ENCODE assay signal across 8 cellular contexts in the genomic region with DNA sequence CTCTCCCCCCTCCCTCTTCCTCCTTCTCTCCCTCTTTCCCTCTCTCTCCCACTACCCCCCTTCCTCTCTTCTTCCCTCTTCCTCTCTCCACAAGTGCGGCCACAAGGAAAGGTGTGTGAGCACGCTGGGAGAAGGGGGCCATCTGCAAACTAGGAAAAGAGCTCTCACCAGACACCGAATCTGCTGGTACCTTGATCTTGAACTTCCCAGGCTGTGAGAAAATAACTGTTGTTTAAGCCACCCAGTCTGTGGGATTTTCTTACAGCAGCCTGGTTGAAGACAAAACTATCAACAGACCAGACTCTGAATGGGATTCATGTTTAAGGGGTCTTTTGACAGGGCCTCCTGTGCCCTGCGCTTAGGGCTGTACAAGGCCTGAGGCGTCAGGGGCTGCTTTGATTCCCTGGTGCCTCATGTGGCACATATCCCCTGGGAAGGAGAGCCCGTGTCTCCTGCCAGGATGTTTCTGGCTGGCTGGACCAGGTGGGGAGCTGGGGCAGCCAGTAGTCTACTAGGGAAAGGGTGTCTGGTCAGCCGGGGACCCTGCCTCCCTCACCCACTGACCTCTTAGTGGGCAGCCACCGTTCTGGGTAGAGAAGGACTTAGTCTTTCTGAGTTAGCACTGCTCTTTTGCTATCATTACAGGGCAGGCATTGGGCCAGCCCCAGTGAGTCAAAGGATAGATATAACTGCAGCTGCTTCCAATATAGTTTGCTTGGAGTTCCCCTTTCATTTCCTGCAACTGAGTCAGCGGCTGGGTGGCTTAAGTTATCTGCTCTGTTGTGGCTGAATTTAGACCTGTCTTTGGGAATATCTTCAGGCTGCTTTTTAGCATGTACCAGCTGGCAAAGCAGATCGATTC. TPM values are rescaled to one million over a fixed set of nuclear protein-coding genes. Genes with fewer than 3 reads are reported as not detected.
DNase-seq lines count a peak whose midpoint lies in the region; ATAC-seq and TF ChIP-seq lines count a peak whose summit lies in the region.

No MANE protein-coding gene starts in this region.

- H3K4me1 ChIP-seq in Peyer's patch (peaks cover 0 to 36% (median 8%) of the 10 kb centered on the region in 4 donors), aorta (ENCODE audit: control insufficient read depth in 1 of 2, insufficient read depth in 2 of 2, low read length in 2 of 2) (peaks cover 6 to 15% of the 10 kb centered on the region in 2 donors)

- peaks cover 47 to 56% (median 56%) of the 10 kb centered on the region in 3 donors for H3K4me1 Mint-ChIP-seq in naive B cell

- CTCF ChIA-PET in HEK293T (lab: Yijun Ruan, JAX): no interaction called here

- H3K36me3 ChIP-seq in Peyer's patch: no peaks in the 10 kb centered on the region
- no peaks in the 10 kb centered on the region for H3K36me3 ChIP-seq in aorta (ENCODE audit: control insufficient read depth in 1 of 2, insufficient read depth in 2 of 2, low read length in 1 of 2)

- intact Hi-C loops in dorsolateral prefrontal cortex (cut with DNase I): no loop called here
- intact Hi-C loops in aorta (cut with DNase I): no loop called here

- peaks cover 0 to 4% (median 0%) of the 10 kb centered on the region in 7 donors for H3K9me3 Mint-ChIP-seq in naive B cell

- H3K27me3 ChIP-seq in Peyer's patch: no peaks in the 10 kb centered on the region
- H3K27me3 ChIP-seq in dorsolateral prefrontal cortex: no peaks in the 10 kb centered on the region
- H3K27me3 ChIP-seq in aorta (ENCODE audit: control insufficient read depth in 1 of 2, insufficient read depth in 2 of 2, low read length in 1 of 2): no peaks in the 10 kb centered on the region

- ATAC-seq in GM21786 (IDR thresholded peaks at IDR 0.05; ENCODE audit: unreplicated experiment) (peak; percentile 76), naive B cell (ENCODE audit: low read depth in 2 of 2) (peak; percentile 23 to 37), aorta (ENCODE audit: low FRiP score) (peak; percentile 79)

- no peaks in the 10 kb centered on the region for H3K27me3 Mint-ChIP-seq in naive B cell

- H3K27ac Mint-ChIP-seq in naive B cell: peak overlapping the region in 3 of 6 donors; percentile 9 to 66 (median 52)

- H3K9me3 ChIP-seq in Peyer's patch (no peaks in the 10 kb centered on the region), aorta (ENCODE audit: control insufficient read depth, low read length) (no peaks in the 10 kb centered on the region)

- POLR2A ChIA-PET in HEK293T (lab: Yijun Ruan, JAX): interaction anchor here (0.7 to 1.7 kb wide), 3 partner anchors 16 to 394 kb away, joined by 3 to 4 read pairs (median 3); partner anchors contain the start of genes C11orf54, MED17 and TAF1D

- H3K4me3 ChIP-seq in Peyer's patch (no peak overlapping the region), dorsolateral prefrontal cortex (peak overlapping the region in 2 of 59 donors; percentile 8 to 13), aorta (ENCODE audit: low read length in 2 of 2) (no peak overlapping the region)

- 22 to 23% methylated on average over 10 of the region's 10 CpGs for WGBS in aorta, 2 donors

- H3K27ac ChIP-seq in Peyer's patch: peak overlapping the region; percentile 35 to 73 (median 49)
- peak overlapping the region in 42 of 59 donors; percentile 10 to 81 (median 49) for H3K27ac ChIP-seq in dorsolateral prefrontal cortex
- H3K27ac ChIP-seq in aorta (ENCODE audit: low read depth in 1 of 2, low read length in 2 of 2): peak overlapping the region; percentile 64 to 95

- TF ChIP-seq CTCF in Peyer's patch (IDR thresholded peaks at IDR 0.05) (no peak), dorsolateral prefrontal cortex (IDR thresholded peaks at IDR 0.05 in 54 of 56, conservative IDR thresholded peaks at IDR 0.05 in 2 of 56; ENCODE audit: low read depth in 1 of 56, partially characterized antibody in 56 of 56) (no peak)

- peak overlapping the region in 1 of 8 donors; percentile 38 for H3K4me3 Mint-ChIP-seq in naive B cell

- TF ChIP-seq POLR2A in Peyer's patch (IDR thresholded peaks at IDR 0.05): no peak

- H3K36me3 Mint-ChIP-seq in naive B cell: no peaks in the 10 kb centered on the region

- DNase-seq in D341Med (ENCODE audit: low spot score) (peak; percentile 39), Peyer's patch (peak in 2 of 3 donors; percentile 31 to 72), dorsolateral prefrontal cortex (peak in 4 of 10 donors; percentile 34 to 66 (median 56)), naive B cell (no peak), aorta (peak; percentile 91 to 92), HEK293T (ENCODE audit: extremely low spot score) (no peak), middle frontal gyrus (ENCODE audit: extremely low spot score, low spot score) (no peak)

TF ChIP-seq in HEK293T, 16 proteins besides CTCF, POLR2A, EP300 and RAD21:
- TF ChIP-seq NFRKB (IDR thresholded peaks at IDR 0.05): no peak
- TF ChIP-seq CTBP1 (IDR thresholded peaks at IDR 0.05; ENCODE audit: borderline replicate concordance): no peak
- no peak for TF ChIP-seq SUZ12 (IDR thresholded peaks at IDR 0.05)
- no peak for TF ChIP-seq BHLHE40 (IDR thresholded peaks at IDR 0.05; ENCODE audit: borderline replicate concordance)
- TF ChIP-seq ELF4 (IDR thresholded peaks at IDR 0.05): no peak
- TF ChIP-seq FOXA1 (IDR thresholded peaks at IDR 0.05): no peak
- no peak for TF ChIP-seq PKNOX1 (IDR thresholded peaks at IDR 0.05)
- no peak for TF ChIP-seq SP1 (IDR thresholded peaks at IDR 0.05)
- TF ChIP-seq L3MBTL2 (conservative IDR thresholded peaks at IDR 0.05): no peak
- no peak for TF ChIP-seq HDGF (IDR thresholded peaks at IDR 0.05; ENCODE audit: borderline replicate concordance)
- no peak for TF ChIP-seq LEF1 (IDR thresholded peaks at IDR 0.05; ENCODE audit: borderline replicate concordance)
- TF ChIP-seq ZNF384 (IDR thresholded peaks at IDR 0.05): no peak
- no peak for TF ChIP-seq FOXK2 (IDR thresholded peaks at IDR 0.05)
- TF ChIP-seq FOXM1 (IDR thresholded peaks at IDR 0.05; ENCODE audit: borderline replicate concordance): no peak
- no peak for TF ChIP-seq TARDBP (IDR thresholded peaks at IDR 0.05)
- TF ChIP-seq ARNT (IDR thresholded peaks at IDR 0.05): no peak

RNA-seq across cellular contexts. Expression of gene PANX1, which starts 6.2 kb away (rescaled TPM):
- total RNA-seq in Peyer's patch: 10 to 100 TPM in 1 of 4 donors, 1 to 10 TPM in 3; 5.8 to 10.9 (median 8.6) TPM
- total RNA-seq in dorsolateral prefrontal cortex: 10 to 100 TPM in 118 of 120 experiments, 1 to 10 TPM in 2; 9.8 to 39.2 (median 22.1) TPM
- 10 to 100 TPM in 2 of 6 donors, 1 to 10 TPM in 4; 8.1 to 14.0 (median 9.4) TPM for polyA plus RNA-seq in naive B cell (ENCODE audit: low read depth in 6 of 6)
- 10 to 100 TPM; 25.5 to 29.3 TPM for total RNA-seq in aorta
- polyA plus RNA-seq in aorta: 1 to 10 TPM; 7.0 to 8.1 TPM

Comparison
In these comparisons a context has a peak if more than half of its experiments do, and no peak if none do; other contexts are left out.
1. DNase-seq: peak in D341Med (single experiment), Peyer's patch (2 of 3) and aorta (2 of 2); none in naive B cell (single experiment), HEK293T (single experiment) and middle frontal gyrus (single experiment).
2. Peak in every context shown above with its lines, with median percentiles within 50 percentile points of each other: ATAC-seq and H3K27ac ChIP-seq.